20 cellular contexts compared by ENCODE assay signal in genomic region chr11:29280452-29280851, GRCh38.
DNase-seq lines count a peak whose midpoint lies in the region; ATAC-seq, FAIRE-seq and TF ChIP-seq lines count a peak whose summit lies in the region.
"Had no signal": no experiment of that assay in that cellular context is flagged by ENCODE, and none has a peak within 500 bp of the region (broad histone marks: within the 10 kb centered on the region; RNA-seq: fewer than 3 reads in every experiment).

No MANE protein-coding gene starts in this region.

- TF ChIP-seq CTCF in gastroesophageal sphincter (IDR thresholded peaks at IDR 0.05) (no peak), ovary (IDR thresholded peaks at IDR 0.05) (no peak)

- no peaks in the 10 kb centered on the region for H3K9me3 ChIP-seq in gastroesophageal sphincter
- H3K9me3 ChIP-seq in ovary: no peaks in the 10 kb centered on the region
- H3K9me3 ChIP-seq: uterus had no signal

- H3K36me3 ChIP-seq in gastroesophageal sphincter (no peaks in the 10 kb centered on the region), ovary (no peaks in the 10 kb centered on the region)
- H3K36me3 ChIP-seq: right atrium auricular region, uterus had no signal

- H3K4me3 ChIP-seq in gastroesophageal sphincter: no peak overlapping the region
- H3K4me3 ChIP-seq in ovary: no peak overlapping the region
- H3K4me3 ChIP-seq: right atrium auricular region, uterus had no signal

- H3K27ac ChIP-seq in gastroesophageal sphincter (no peak overlapping the region), ovary (no peak overlapping the region)
- H3K27ac ChIP-seq: right atrium auricular region, uterus had no signal

- TF ChIP-seq POLR2A in gastroesophageal sphincter (IDR thresholded peaks at IDR 0.05): no peak
- TF ChIP-seq POLR2A in ovary (IDR thresholded peaks at IDR 0.05): no peak

- intact Hi-C loops in posterior vena cava (cut with DNase I) (no loop called here), ovary (cut with DNase I) (no loop called here)

- WGBS in gastroesophageal sphincter (ENCODE audit: low coverage in 1 of 2), 2 donors: 74 to 81% methylated on average over 2 of the region's 2 CpGs
- 87 to 91% (median 91%) methylated on average over 2 of the region's 2 CpGs for WGBS in ovary, 3 donors

- peak; percentile 72 for FAIRE-seq in RCC 7860 (lab: Jason Lieb, UNC)
- FAIRE-seq: HTR-8/SVneo, kidney had no signal

- no peaks in the 10 kb centered on the region for H3K4me1 ChIP-seq in gastroesophageal sphincter
- H3K4me1 ChIP-seq in ovary (ENCODE audit: insufficient read depth): no peaks in the 10 kb centered on the region
- H3K4me1 ChIP-seq: right atrium auricular region, uterus had no signal

- no peak for ATAC-seq in GM18520 (IDR thresholded peaks at IDR 0.05; ENCODE audit: unreplicated experiment)
- no peak for ATAC-seq in gastroesophageal sphincter
- ATAC-seq: Panc1; stimulated activated naive CD8-positive, alpha-beta T cell treated with anti-CD3 and anti-CD28 coated beads, Interleukin-15, Interleukin-2, amounts not matched to agents 100 U/mL and 50 U/mL, for 24 hours had no signal

- TF ChIP-seq EP300 in gastroesophageal sphincter (IDR thresholded peaks at IDR 0.05): no peak
- TF ChIP-seq EP300 in ovary (IDR thresholded peaks at IDR 0.05): no peak

- no peaks in the 10 kb centered on the region for H3K27me3 ChIP-seq in gastroesophageal sphincter
- no peaks in the 10 kb centered on the region for H3K27me3 ChIP-seq in ovary
- H3K27me3 ChIP-seq: right atrium auricular region, uterus had no signal

- peak; percentile 30 for DNase-seq in DMS53 treated with DMSO at 0.1 percent for 48 hours (lab: John Stamatoyannopoulos, UW; ENCODE audit: unreplicated experiment)
- peak; percentile 8 for DNase-seq in H4 (ENCODE audit: low spot score)
- DNase-seq in RCC 7860 (ENCODE audit: low spot score): peak; percentile 46
- DNase-seq in glomerular visceral epithelial cell (ENCODE audit: extremely low spot score): peak; percentile 62
- no peak for DNase-seq in posterior vena cava (ENCODE audit: low spot score)
- DNase-seq in ovary: no peak
- DNase-seq: amniotic stem cell; DMS 273 treated with DMSO at 0.1 percent for 48 hours; foreskin melanocyte; GOT3; kidney; NCI-H2227 treated with DMSO at 0.1 percent for 48 hours; stimulated activated naive CD8-positive, alpha-beta T cell treated with anti-CD3 and anti-CD28 coated beads, Interleukin-15, Interleukin-2, amounts not matched to agents 100 U/mL and 50 U/mL, for 24 hours; T-helper 9 cell; uterus had no signal

Comparison
In these comparisons a context has a peak if more than half of its experiments do, and no peak if none do; other contexts are left out.
1. DNase-seq: peak in DMS53 treated with DMSO at 0.1 percent for 48 hours (single experiment), H4 (single experiment), RCC 7860 (single experiment) and glomerular visceral epithelial cell (single experiment); none in posterior vena cava (single experiment) and ovary (0 of 5).